In the genomic region with DNA sequence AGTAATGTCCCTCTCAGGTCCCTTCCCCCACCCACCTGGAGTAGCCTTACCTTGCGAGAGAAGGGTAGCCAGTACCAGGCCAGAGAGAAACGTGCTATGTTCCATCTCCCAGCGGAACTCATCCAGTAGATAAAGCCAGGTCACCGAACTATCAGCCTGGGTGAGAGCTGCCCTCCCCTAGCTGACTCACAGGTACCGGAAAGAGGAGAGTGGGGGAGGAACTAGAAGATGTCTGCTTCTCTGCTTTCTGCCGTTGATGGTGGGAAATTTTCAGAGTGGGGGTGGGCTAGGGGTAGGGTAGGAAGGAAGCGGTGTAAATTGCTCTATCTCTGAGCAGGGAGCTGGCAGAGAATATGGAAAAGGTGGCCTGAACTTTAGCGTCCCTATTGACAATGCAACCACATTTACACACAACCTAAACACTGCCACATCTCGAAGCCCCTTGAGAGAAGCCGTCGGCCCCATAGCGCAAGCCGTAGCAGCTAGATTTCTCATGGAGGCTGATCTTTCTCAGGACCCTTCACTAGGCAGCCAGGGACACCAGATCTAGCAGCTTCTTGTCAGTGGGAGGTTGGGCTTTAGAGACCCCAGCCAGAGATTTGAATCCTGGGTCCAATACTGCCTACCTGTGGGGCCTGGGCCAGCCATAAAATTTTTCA, we compare ENCODE assay signal across 10 cellular contexts. TPM values are rescaled to one million over a fixed set of nuclear protein-coding genes. Genes with fewer than 3 reads are reported as not detected.
DNase-seq lines count a peak whose midpoint lies in the region; ATAC-seq and TF ChIP-seq lines count a peak whose summit lies in the region.
"Had no signal": no experiment of that assay in that cellular context is flagged by ENCODE, and none has a peak within 500 bp of the region (broad histone marks: within the 10 kb centered on the region; RNA-seq: fewer than 3 reads in every experiment).

CD3D (minus strand) TSS at position 203 of the 659 bp plus-strand sequence; CDS start at position 105, 98 bp downstream.

- peak within 1 kb of the TSS; percentile 86 for H3K4me3 Mint-ChIP-seq in activated T-helper 2 cell treated with anti-CD3 and anti-CD28 coated beads, Interferon-gamma antibody, Interleukin-2, Interleukin-4, amounts not matched to agents 10 μg/mL and 5 μg/mL and 100 μg/mL, durations not matched to agents 14 hours and 24 hours and 36 hours (ENCODE audit: low read depth)
- H3K4me3 Mint-ChIP-seq in natural killer cell: peak within 1 kb of the TSS; percentile 29

- peaks cover 23% of the 10 kb centered on the region for H3K36me3 ChIP-seq in thymus (ENCODE audit: control insufficient read depth, insufficient read depth)
- H3K36me3 ChIP-seq: neutrophil had no signal

- ATAC-seq in natural killer cell (no peak), GM18909 (IDR thresholded peaks at IDR 0.05; ENCODE audit: poor library complexity, unreplicated experiment) (no peak), GM19351 (IDR thresholded peaks at IDR 0.05; ENCODE audit: unreplicated experiment) (no peak), sciatic nerve (no peak), omental fat pad (ENCODE audit: low FRiP score) (no peak)

- H3K27ac ChIP-seq in thymus (ENCODE audit: low read depth): peak within 1 kb of the TSS; percentile 93
- H3K27ac ChIP-seq: neutrophil had no signal

- H3K9me3 Mint-ChIP-seq in activated T-helper 2 cell treated with anti-CD3 and anti-CD28 coated beads, Interferon-gamma antibody, Interleukin-2, Interleukin-4, amounts not matched to agents 10 μg/mL and 5 μg/mL and 100 μg/mL, durations not matched to agents 14 hours and 24 hours and 36 hours: no peaks in the 10 kb centered on the region
- H3K9me3 Mint-ChIP-seq in natural killer cell: no peaks in the 10 kb centered on the region

- peaks cover 68% of the 10 kb centered on the region for H3K4me1 Mint-ChIP-seq in activated T-helper 2 cell treated with anti-CD3 and anti-CD28 coated beads, Interferon-gamma antibody, Interleukin-2, Interleukin-4, amounts not matched to agents 10 μg/mL and 5 μg/mL and 100 μg/mL, durations not matched to agents 14 hours and 24 hours and 36 hours (ENCODE audit: low read depth)
- H3K4me1 Mint-ChIP-seq in natural killer cell: peaks cover 41 to 46% of the 10 kb centered on the region in 2 donors

- intact Hi-C loops in activated T-helper 2 cell treated with anti-CD3 and anti-CD28 coated beads, Interferon-gamma antibody, Interleukin-2, Interleukin-4, amounts not matched to agents 10 μg/mL and 5 μg/mL and 100 μg/mL, durations not matched to agents 14 hours and 24 hours and 36 hours (cut with micrococcal nuclease): loop anchor here (1.0 to 5.0 kb wide), 4 partner anchors 17 to 95 kb away; partner anchors contain the start of genes KMT2A, MPZL3 and UBE4A
- intact Hi-C loops in natural killer cell (cut with micrococcal nuclease) (no loop called here), sciatic nerve (cut with DNase I) (loop anchor here (10.0 kb wide), 1 partner anchor 58 kb away; no protein-coding TSS in a partner anchor)

- no peaks in the 10 kb centered on the region for H3K27me3 ChIP-seq in thymus (ENCODE audit: control insufficient read depth, insufficient read depth)

- H3K4me1 ChIP-seq in thymus (ENCODE audit: control insufficient read depth, insufficient read depth, low read length): peaks cover 13% of the 10 kb centered on the region

- H3K27ac Mint-ChIP-seq in activated T-helper 2 cell treated with anti-CD3 and anti-CD28 coated beads, Interferon-gamma antibody, Interleukin-2, Interleukin-4, amounts not matched to agents 10 μg/mL and 5 μg/mL and 100 μg/mL, durations not matched to agents 14 hours and 24 hours and 36 hours: peak within 1 kb of the TSS; percentile 85
- H3K27ac Mint-ChIP-seq in natural killer cell: peak within 1 kb of the TSS; percentile 41 to 95

- H3K36me3 Mint-ChIP-seq in activated T-helper 2 cell treated with anti-CD3 and anti-CD28 coated beads, Interferon-gamma antibody, Interleukin-2, Interleukin-4, amounts not matched to agents 10 μg/mL and 5 μg/mL and 100 μg/mL, durations not matched to agents 14 hours and 24 hours and 36 hours (ENCODE audit: low read depth): peaks cover 62% of the 10 kb centered on the region
- no peaks in the 10 kb centered on the region for H3K36me3 Mint-ChIP-seq in natural killer cell

- WGBS in thymus: 14% methylated on average over 13 of the region's 13 CpGs

- H3K27me3 Mint-ChIP-seq in activated T-helper 2 cell treated with anti-CD3 and anti-CD28 coated beads, Interferon-gamma antibody, Interleukin-2, Interleukin-4, amounts not matched to agents 10 μg/mL and 5 μg/mL and 100 μg/mL, durations not matched to agents 14 hours and 24 hours and 36 hours (ENCODE audit: low read depth): no peaks in the 10 kb centered on the region
- H3K27me3 Mint-ChIP-seq in natural killer cell (ENCODE audit: low read depth in 2 of 2): no peaks in the 10 kb centered on the region

- TF ChIP-seq CTCF in natural killer cell (IDR thresholded peaks at IDR 0.05) (no peak), omental fat pad (IDR thresholded peaks at IDR 0.05) (no peak)

- peak within 1 kb of the TSS; percentile 65 for H3K4me3 ChIP-seq in thymus (ENCODE audit: low read length)

- no peaks in the 10 kb centered on the region for H3K9me3 ChIP-seq in thymus (ENCODE audit: control insufficient read depth)
- H3K9me3 ChIP-seq: neutrophil had no signal

- peak; percentile 59 for DNase-seq in T-helper 9 cell
- peak; percentile 63 for DNase-seq in activated T-helper 2 cell treated with anti-CD3 and anti-CD28 coated beads, Interferon-gamma antibody, Interleukin-2, Interleukin-4, amounts not matched to agents 10 μg/mL and 5 μg/mL and 100 μg/mL, durations not matched to agents 14 hours and 24 hours and 36 hours (ENCODE audit: low spot score)
- DNase-seq in natural killer cell: no peak
- DNase-seq in sciatic nerve (ENCODE audit: low spot score): no peak
- no peak for DNase-seq in omental fat pad (ENCODE audit: low spot score)

RNA-seq across cellular contexts. Expression of gene CD3D, which starts in this region (rescaled TPM):
- 386 and 400 TPM in 2 replicates for total RNA-seq in activated T-helper 2 cell treated with anti-CD3 and anti-CD28 coated beads, Interferon-gamma antibody, Interleukin-2, Interleukin-4, amounts not matched to agents 10 μg/mL and 5 μg/mL and 100 μg/mL, durations not matched to agents 14 hours and 24 hours and 36 hours
- total RNA-seq in natural killer cell (10 to 100 TPM; 11.6 to 84.1 (median 12.0) TPM), sciatic nerve (3.8 TPM), omental fat pad (1 to 10 TPM; 1.7 to 3.4 (median 2.6) TPM)
- polyA plus RNA-seq in thymus: 501 TPM
- total RNA-seq: glomerular endothelial cell had no signal

Comparison
In these comparisons a context has a peak if more than half of its experiments do, and no peak if none do; other contexts are left out.
1. DNase-seq: peak in T-helper 9 cell (single experiment) and activated T-helper 2 cell treated with anti-CD3 and anti-CD28 coated beads, Interferon-gamma antibody, Interleukin-2, Interleukin-4, amounts not matched to agents 10 μg/mL and 5 μg/mL and 100 μg/mL, durations not matched to agents 14 hours and 24 hours and 36 hours (single experiment); none in natural killer cell (single experiment), sciatic nerve (single experiment) and omental fat pad (single experiment).